Comparison of ENCODE assay signal across 1 cellular context in the genomic region with DNA sequence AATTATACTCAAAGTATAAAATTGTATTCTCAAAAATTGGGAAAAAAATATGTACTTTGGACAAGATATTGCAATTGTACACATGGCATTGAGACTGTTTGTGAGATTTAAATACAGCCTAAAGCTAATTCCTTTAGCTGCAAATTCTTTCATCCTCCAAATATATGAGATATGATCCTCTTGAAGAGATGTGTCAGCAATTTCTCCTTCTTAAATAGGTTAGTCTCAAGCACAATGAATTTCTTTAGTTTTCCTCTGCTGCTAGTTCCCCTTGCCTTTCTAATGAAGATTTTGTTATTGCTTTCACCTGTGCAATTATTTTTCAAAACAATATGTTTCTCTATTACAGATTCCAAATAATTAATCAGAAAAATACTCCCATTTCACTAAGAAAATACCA.
TF ChIP-seq lines count a peak whose summit lies in the region.

No MANE protein-coding gene starts in this region.

TF ChIP-seq in HepG2, 621 proteins besides CTCF, POLR2A, EP300 and RAD21 (continued from another document):
- TF ChIP-seq, protein P1, sequence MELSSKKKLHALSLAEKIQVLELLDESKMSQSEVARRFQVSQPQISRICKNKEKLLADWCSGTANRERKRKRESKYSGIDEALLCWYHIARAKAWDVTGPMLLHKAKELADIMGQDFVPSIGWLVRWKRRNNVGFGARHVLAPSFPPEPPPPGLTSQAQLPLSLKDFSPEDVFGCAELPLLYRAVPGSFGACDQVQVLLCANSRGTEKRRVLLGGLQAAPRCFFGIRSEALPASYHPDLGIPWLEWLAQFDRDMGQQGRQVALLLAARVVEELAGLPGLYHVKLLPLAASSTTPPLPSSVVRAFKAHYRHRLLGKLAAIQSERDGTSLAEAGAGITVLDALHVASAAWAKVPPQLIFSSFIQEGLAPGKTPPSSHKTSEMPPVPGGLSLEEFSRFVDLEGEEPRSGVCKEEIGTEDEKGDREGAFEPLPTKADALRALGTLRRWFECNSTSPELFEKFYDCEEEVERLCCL (CRISPR knock-in tag; IDR thresholded peaks at IDR 0.05; ENCODE audit: borderline replicate concordance), result no peak
- TF ChIP-seq GABPA (IDR thresholded peaks at IDR 0.05; ENCODE audit: low read depth, low read length), result no peak
- TF ChIP-seq GABPA (CRISPR knock-in tag; IDR thresholded peaks at IDR 0.05; ENCODE audit: low read depth), result no peak
TF ChIP-seq in HepG2: peak in this region for 2.
